15 cellular contexts compared by ENCODE assay signal in genomic region chr21:44375686-44376320, GRCh38. TPM values are rescaled to one million over a fixed set of nuclear protein-coding genes. Genes with fewer than 3 reads are reported as not detected.
DNase-seq lines count a peak whose midpoint lies in the region; ATAC-seq and TF ChIP-seq lines count a peak whose summit lies in the region.
"Had no signal": no experiment of that assay in that cellular context is flagged by ENCODE, and none has a peak within 500 bp of the region (broad histone marks: within the 10 kb centered on the region; RNA-seq: fewer than 3 reads in every experiment).

No MANE protein-coding gene starts in this region.

- H3K9me3 ChIP-seq in CD8-positive, alpha-beta T cell (ENCODE audit: low read length): no peaks in the 10 kb centered on the region
- no peaks in the 10 kb centered on the region for H3K9me3 ChIP-seq in T-helper 17 cell (ENCODE audit: control insufficient read depth, low read length, poor library complexity, severe bottlenecking)
- H3K9me3 ChIP-seq: BE2C had no signal

- no peak for ATAC-seq in CD8-positive, alpha-beta T cell
- ATAC-seq in T-helper 17 cell: no peak
- no peak for ATAC-seq in stimulated activated effector memory CD8-positive, alpha-beta T cell treated with anti-CD3 and anti-CD28 coated beads, Interleukin-12 subunit alpha, Interleukin-12 subunit beta, amount 100 ng/mL, for 72 hours
- ATAC-seq: WTC11 had no signal

- peaks cover 23% of the 10 kb centered on the region for H3K4me1 ChIP-seq in CD8-positive, alpha-beta T cell (ENCODE audit: insufficient read depth, low read length)
- H3K4me1 ChIP-seq: BE2C had no signal

- intact Hi-C loops in CD8-positive, alpha-beta T cell (cut with DNase I, micrococcal nuclease): no loop called here

- H3K27me3 Mint-ChIP-seq in CD8-positive, alpha-beta T cell (ENCODE audit: low read depth): no peaks in the 10 kb centered on the region
- no peaks in the 10 kb centered on the region for H3K27me3 Mint-ChIP-seq in T-helper 17 cell

- no peak overlapping the region for H3K4me3 ChIP-seq in CD8-positive, alpha-beta T cell (ENCODE audit: low read depth, low read length)
- H3K4me3 ChIP-seq in foreskin fibroblast (ENCODE audit: low read depth in 1 of 2, low read length in 2 of 2): no peak overlapping the region

- peaks cover 24% of the 10 kb centered on the region for H3K4me1 Mint-ChIP-seq in CD8-positive, alpha-beta T cell (ENCODE audit: low read depth)
- peaks cover 20% of the 10 kb centered on the region for H3K4me1 Mint-ChIP-seq in T-helper 17 cell
- peaks cover 32% of the 10 kb centered on the region for H3K4me1 Mint-ChIP-seq in stimulated activated effector memory CD8-positive, alpha-beta T cell treated with anti-CD3 and anti-CD28 coated beads, Interleukin-12 subunit alpha, Interleukin-12 subunit beta, amount 100 ng/mL, for 72 hours

- CTCF ChIA-PET in CD8-positive, alpha-beta T cell (lab: Charles Lee): interaction anchor here (1.6 kb wide), 1 partner anchor 417 kb away, joined by 3 read pairs; no protein-coding TSS in a partner anchor

- peak overlapping the region; percentile 60 for H3K4me3 Mint-ChIP-seq in CD8-positive, alpha-beta T cell
- peak overlapping the region; percentile 65 for H3K4me3 Mint-ChIP-seq in T-helper 17 cell
- peak overlapping the region; percentile 50 for H3K4me3 Mint-ChIP-seq in stimulated activated effector memory CD8-positive, alpha-beta T cell treated with anti-CD3 and anti-CD28 coated beads, Interleukin-12 subunit alpha, Interleukin-12 subunit beta, amount 100 ng/mL, for 72 hours
- H3K4me3 Mint-ChIP-seq: WTC11 had no signal

- POLR2A ChIA-PET in CD8-positive, alpha-beta T cell (lab: Charles Lee): interaction anchor here (0.7 kb wide), 1 partner anchor 55 kb away, joined by 3 read pairs; no protein-coding TSS in a partner anchor

- H3K27me3 ChIP-seq in CD8-positive, alpha-beta T cell (ENCODE audit: insufficient read depth, low read length): no peaks in the 10 kb centered on the region

- no peak overlapping the region for H3K27ac ChIP-seq in CD8-positive, alpha-beta T cell (ENCODE audit: low read depth, low read length)

- no peaks in the 10 kb centered on the region for H3K9me3 Mint-ChIP-seq in CD8-positive, alpha-beta T cell
- no peaks in the 10 kb centered on the region for H3K9me3 Mint-ChIP-seq in stimulated activated effector memory CD8-positive, alpha-beta T cell treated with anti-CD3 and anti-CD28 coated beads, Interleukin-12 subunit alpha, Interleukin-12 subunit beta, amount 100 ng/mL, for 72 hours

- peaks cover 5% of the 10 kb centered on the region for H3K36me3 Mint-ChIP-seq in CD8-positive, alpha-beta T cell
- peaks cover 6% of the 10 kb centered on the region for H3K36me3 Mint-ChIP-seq in T-helper 17 cell (ENCODE audit: low read depth)
- H3K36me3 Mint-ChIP-seq in stimulated activated effector memory CD8-positive, alpha-beta T cell treated with anti-CD3 and anti-CD28 coated beads, Interleukin-12 subunit alpha, Interleukin-12 subunit beta, amount 100 ng/mL, for 72 hours: peaks cover 13% of the 10 kb centered on the region

- no peaks in the 10 kb centered on the region for H3K36me3 ChIP-seq in CD8-positive, alpha-beta T cell (ENCODE audit: insufficient read depth, low read length)
- H3K36me3 ChIP-seq: BE2C had no signal

- DNase-seq in CD8-positive, alpha-beta T cell: no peak
- no peak for DNase-seq in T-helper 17 cell
- peak; percentile 35 for DNase-seq in islet precursor cell
- DNase-seq in stimulated activated effector memory CD8-positive, alpha-beta T cell treated with anti-CD3 and anti-CD28 coated beads, Interleukin-12 subunit alpha, Interleukin-12 subunit beta, amount 100 ng/mL, for 72 hours (ENCODE audit: low spot score in 2 of 2): no peak
- no peak for DNase-seq in GM03348 (ENCODE audit: low spot score)
- no peak for DNase-seq in KG1 (lab: John Stamatoyannopoulos, UW)
- no peak for DNase-seq in foreskin fibroblast
- DNase-seq: BE2C, DMS153, hypothalamus, kidney glomerular epithelial cell, NCI-H1417, NCI-H526, SHP77 treated with DMSO at 0.1 percent for 48 hours had no signal

- H3K27ac Mint-ChIP-seq in CD8-positive, alpha-beta T cell: peak overlapping the region; percentile 39
- H3K27ac Mint-ChIP-seq in T-helper 17 cell: no peak overlapping the region
- peak overlapping the region; percentile 71 for H3K27ac Mint-ChIP-seq in stimulated activated effector memory CD8-positive, alpha-beta T cell treated with anti-CD3 and anti-CD28 coated beads, Interleukin-12 subunit alpha, Interleukin-12 subunit beta, amount 100 ng/mL, for 72 hours
- H3K27ac Mint-ChIP-seq: WTC11 had no signal

- TF ChIP-seq CTCF in CD8-positive, alpha-beta T cell (IDR thresholded peaks at IDR 0.05): no peak
- no peak for TF ChIP-seq CTCF in foreskin fibroblast (IDR thresholded peaks at IDR 0.05; ENCODE audit: low read depth, low read length)

RNA-seq across cellular contexts. Expression of gene TRPM2, which starts 22.4 kb away (rescaled TPM):
- total RNA-seq in CD8-positive, alpha-beta T cell: 1 to 10 TPM; 1.2 to 2.0 TPM
- 10 to 100 TPM in 1 of 2 donors, 1 to 10 TPM in 1; 2.7 to 26.1 TPM for total RNA-seq in T-helper 17 cell

RNA-seq across cellular contexts. Expression of gene CFAP410, which starts 36.6 kb away (rescaled TPM):
- total RNA-seq in CD8-positive, alpha-beta T cell: 10 to 100 TPM; 69.7 to 70.5 TPM
- 10 to 100 TPM; 48.0 to 54.2 TPM for total RNA-seq in T-helper 17 cell
